In genomic region chr10:122879339-122880273, GRCh38 we compare ENCODE assay signal across 1 cellular context.
TF ChIP-seq lines count a peak whose summit lies in the region.

Gene FAM24B (minus strand): TSS chr10:122879581. CDS start chr10:122850515, 29,066 bp downstream.

TF ChIP-seq in HEK293, 187 proteins besides CTCF, POLR2A, EP300 and RAD21 (continued from another document and continues in another):
- TF ChIP-seq, protein P1, sequence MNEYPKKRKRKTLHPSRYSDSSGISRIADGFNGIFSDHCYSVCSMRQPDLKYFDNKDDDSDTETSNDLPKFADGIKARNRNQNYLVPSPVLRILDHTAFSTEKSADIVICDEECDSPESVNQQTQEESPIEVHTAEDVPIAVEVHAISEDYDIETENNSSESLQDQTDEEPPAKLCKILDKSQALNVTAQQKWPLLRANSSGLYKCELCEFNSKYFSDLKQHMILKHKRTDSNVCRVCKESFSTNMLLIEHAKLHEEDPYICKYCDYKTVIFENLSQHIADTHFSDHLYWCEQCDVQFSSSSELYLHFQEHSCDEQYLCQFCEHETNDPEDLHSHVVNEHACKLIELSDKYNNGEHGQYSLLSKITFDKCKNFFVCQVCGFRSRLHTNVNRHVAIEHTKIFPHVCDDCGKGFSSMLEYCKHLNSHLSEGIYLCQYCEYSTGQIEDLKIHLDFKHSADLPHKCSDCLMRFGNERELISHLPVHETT (tag by site-specific recombination; IDR thresholded peaks at IDR 0.05): no peak
- TF ChIP-seq SP3 (tag by site-specific recombination; IDR thresholded peaks at IDR 0.05) (peak; percentile 73), ZNF114 (tag by site-specific recombination; IDR thresholded peaks at IDR 0.05) (no peak), MEIS1 (CRISPR knock-in tag; IDR thresholded peaks at IDR 0.05; ENCODE audit: borderline replicate concordance) (no peak), ZNF175 (tag by site-specific recombination; IDR thresholded peaks at IDR 0.05) (no peak), ZNF830 (tag by site-specific recombination; IDR thresholded peaks at IDR 0.05; ENCODE audit: low read depth) (no peak), ZSCAN5A (tag by site-specific recombination; IDR thresholded peaks at IDR 0.05) (0 out of 2 replicates have a peak, but pooled peaks have one; percentile 74), IKZF3 (tag by site-specific recombination; IDR thresholded peaks at IDR 0.05) (no peak), ZNF335 (tag by site-specific recombination; conservative IDR thresholded peaks at IDR 0.05) (peak; percentile 99), BCL6B (tag by site-specific recombination; IDR thresholded peaks at IDR 0.05) (no peak), ZFP37 (tag by site-specific recombination; IDR thresholded peaks at IDR 0.05) (peak; percentile 52), ZNF555 (tag by site-specific recombination; conservative IDR thresholded peaks at IDR 0.05) (no peak), ZNF266 (tag by site-specific recombination; IDR thresholded peaks at IDR 0.05; ENCODE audit: low read depth) (no peak), ZNF600 (tag by site-specific recombination; IDR thresholded peaks at IDR 0.05) (peak; percentile 58), BCL11B (tag by site-specific recombination; IDR thresholded peaks at IDR 0.05; ENCODE audit: low read depth) (0 out of 2 replicates have a peak, but pooled peaks have one; percentile 26), ZBTB8A (tag by site-specific recombination; IDR thresholded peaks at IDR 0.05) (peak; percentile 35; the same call in 1 of the 2 replicates), ZNF354C (tag by site-specific recombination; IDR thresholded peaks at IDR 0.05; ENCODE audit: borderline replicate concordance, low read depth) (no peak), ZNF501 (tag by site-specific recombination; IDR thresholded peaks at IDR 0.05) (peak; percentile 84), ZNF391 (tag by site-specific recombination; IDR thresholded peaks at IDR 0.05; ENCODE audit: borderline replicate concordance, low read depth) (peak; percentile 82), ZNF560 (tag by site-specific recombination; IDR thresholded peaks at IDR 0.05; ENCODE audit: borderline replicate concordance) (no peak), PRDM6 (tag by site-specific recombination; IDR thresholded peaks at IDR 0.05) (no peak)
- TF ChIP-seq, protein P2, sequence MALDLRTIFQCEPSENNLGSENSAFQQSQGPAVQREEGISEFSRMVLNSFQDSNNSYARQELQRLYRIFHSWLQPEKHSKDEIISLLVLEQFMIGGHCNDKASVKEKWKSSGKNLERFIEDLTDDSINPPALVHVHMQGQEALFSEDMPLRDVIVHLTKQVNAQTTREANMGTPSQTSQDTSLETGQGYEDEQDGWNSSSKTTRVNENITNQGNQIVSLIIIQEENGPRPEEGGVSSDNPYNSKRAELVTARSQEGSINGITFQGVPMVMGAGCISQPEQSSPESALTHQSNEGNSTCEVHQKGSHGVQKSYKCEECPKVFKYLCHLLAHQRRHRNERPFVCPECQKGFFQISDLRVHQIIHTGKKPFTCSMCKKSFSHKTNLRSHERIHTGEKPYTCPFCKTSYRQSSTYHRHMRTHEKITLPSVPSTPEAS (tag by site-specific recombination; IDR thresholded peaks at IDR 0.05): no peak
- TF ChIP-seq, protein P3, sequence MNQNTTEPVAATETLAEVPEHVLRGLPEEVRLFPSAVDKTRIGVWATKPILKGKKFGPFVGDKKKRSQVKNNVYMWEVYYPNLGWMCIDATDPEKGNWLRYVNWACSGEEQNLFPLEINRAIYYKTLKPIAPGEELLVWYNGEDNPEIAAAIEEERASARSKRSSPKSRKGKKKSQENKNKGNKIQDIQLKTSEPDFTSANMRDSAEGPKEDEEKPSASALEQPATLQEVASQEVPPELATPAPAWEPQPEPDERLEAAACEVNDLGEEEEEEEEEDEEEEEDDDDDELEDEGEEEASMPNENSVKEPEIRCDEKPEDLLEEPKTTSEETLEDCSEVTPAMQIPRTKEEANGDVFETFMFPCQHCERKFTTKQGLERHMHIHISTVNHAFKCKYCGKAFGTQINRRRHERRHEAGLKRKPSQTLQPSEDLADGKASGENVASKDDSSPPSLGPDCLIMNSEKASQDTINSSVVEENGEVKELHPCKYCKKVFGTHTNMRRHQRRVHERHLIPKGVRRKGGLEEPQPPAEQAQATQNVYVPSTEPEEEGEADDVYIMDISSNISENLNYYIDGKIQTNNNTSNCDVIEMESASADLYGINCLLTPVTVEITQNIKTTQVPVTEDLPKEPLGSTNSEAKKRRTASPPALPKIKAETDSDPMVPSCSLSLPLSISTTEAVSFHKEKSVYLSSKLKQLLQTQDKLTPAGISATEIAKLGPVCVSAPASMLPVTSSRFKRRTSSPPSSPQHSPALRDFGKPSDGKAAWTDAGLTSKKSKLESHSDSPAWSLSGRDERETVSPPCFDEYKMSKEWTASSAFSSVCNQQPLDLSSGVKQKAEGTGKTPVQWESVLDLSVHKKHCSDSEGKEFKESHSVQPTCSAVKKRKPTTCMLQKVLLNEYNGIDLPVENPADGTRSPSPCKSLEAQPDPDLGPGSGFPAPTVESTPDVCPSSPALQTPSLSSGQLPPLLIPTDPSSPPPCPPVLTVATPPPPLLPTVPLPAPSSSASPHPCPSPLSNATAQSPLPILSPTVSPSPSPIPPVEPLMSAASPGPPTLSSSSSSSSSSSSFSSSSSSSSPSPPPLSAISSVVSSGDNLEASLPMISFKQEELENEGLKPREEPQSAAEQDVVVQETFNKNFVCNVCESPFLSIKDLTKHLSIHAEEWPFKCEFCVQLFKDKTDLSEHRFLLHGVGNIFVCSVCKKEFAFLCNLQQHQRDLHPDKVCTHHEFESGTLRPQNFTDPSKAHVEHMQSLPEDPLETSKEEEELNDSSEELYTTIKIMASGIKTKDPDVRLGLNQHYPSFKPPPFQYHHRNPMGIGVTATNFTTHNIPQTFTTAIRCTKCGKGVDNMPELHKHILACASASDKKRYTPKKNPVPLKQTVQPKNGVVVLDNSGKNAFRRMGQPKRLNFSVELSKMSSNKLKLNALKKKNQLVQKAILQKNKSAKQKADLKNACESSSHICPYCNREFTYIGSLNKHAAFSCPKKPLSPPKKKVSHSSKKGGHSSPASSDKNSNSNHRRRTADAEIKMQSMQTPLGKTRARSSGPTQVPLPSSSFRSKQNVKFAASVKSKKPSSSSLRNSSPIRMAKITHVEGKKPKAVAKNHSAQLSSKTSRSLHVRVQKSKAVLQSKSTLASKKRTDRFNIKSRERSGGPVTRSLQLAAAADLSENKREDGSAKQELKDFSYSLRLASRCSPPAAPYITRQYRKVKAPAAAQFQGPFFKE (tag by site-specific recombination; IDR thresholded peaks at IDR 0.05; ENCODE audit: borderline replicate concordance): no peak
- TF ChIP-seq, protein P4, sequence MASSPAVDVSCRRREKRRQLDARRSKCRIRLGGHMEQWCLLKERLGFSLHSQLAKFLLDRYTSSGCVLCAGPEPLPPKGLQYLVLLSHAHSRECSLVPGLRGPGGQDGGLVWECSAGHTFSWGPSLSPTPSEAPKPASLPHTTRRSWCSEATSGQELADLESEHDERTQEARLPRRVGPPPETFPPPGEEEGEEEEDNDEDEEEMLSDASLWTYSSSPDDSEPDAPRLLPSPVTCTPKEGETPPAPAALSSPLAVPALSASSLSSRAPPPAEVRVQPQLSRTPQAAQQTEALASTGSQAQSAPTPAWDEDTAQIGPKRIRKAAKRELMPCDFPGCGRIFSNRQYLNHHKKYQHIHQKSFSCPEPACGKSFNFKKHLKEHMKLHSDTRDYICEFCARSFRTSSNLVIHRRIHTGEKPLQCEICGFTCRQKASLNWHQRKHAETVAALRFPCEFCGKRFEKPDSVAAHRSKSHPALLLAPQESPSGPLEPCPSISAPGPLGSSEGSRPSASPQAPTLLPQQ (tag by site-specific recombination; IDR thresholded peaks at IDR 0.05): peak; percentile 77
- TF ChIP-seq, protein P5, sequence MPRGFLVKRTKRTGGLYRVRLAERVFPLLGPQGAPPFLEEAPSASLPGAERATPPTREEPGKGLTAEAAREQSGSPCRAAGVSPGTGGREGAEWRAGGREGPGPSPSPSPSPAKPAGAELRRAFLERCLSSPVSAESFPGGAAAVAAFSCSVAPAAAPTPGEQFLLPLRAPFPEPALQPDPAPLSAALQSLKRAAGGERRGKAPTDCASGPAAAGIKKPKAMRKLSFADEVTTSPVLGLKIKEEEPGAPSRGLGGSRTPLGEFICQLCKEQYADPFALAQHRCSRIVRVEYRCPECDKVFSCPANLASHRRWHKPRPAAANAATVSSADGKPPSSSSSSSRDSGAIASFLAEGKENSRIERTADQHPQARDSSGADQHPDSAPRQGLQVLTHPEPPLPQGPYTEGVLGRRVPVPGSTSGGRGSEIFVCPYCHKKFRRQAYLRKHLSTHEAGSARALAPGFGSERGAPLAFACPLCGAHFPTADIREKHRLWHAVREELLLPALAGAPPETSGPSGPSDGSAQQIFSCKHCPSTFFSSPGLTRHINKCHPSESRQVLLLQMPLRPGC (tag by site-specific recombination; IDR thresholded peaks at IDR 0.05): no peak
- TF ChIP-seq, protein P6, sequence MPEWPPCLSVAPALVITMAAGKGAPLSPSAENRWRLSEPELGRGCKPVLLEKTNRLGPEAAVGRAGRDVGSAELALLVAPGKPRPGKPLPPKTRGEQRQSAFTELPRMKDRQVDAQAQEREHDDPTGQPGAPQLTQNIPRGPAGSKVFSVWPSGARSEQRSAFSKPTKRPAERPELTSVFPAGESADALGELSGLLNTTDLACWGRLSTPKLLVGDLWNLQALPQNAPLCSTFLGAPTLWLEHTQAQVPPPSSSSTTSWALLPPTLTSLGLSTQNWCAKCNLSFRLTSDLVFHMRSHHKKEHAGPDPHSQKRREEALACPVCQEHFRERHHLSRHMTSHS (tag by site-specific recombination; IDR thresholded peaks at IDR 0.05): no peak
- TF ChIP-seq, protein P7, sequence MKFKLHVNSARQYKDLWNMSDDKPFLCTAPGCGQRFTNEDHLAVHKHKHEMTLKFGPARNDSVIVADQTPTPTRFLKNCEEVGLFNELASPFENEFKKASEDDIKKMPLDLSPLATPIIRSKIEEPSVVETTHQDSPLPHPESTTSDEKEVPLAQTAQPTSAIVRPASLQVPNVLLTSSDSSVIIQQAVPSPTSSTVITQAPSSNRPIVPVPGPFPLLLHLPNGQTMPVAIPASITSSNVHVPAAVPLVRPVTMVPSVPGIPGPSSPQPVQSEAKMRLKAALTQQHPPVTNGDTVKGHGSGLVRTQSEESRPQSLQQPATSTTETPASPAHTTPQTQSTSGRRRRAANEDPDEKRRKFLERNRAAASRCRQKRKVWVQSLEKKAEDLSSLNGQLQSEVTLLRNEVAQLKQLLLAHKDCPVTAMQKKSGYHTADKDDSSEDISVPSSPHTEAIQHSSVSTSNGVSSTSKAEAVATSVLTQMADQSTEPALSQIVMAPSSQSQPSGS (tag by site-specific recombination; IDR thresholded peaks at IDR 0.05; ENCODE audit: low read depth): peak; percentile 46
- TF ChIP-seq, protein P8, sequence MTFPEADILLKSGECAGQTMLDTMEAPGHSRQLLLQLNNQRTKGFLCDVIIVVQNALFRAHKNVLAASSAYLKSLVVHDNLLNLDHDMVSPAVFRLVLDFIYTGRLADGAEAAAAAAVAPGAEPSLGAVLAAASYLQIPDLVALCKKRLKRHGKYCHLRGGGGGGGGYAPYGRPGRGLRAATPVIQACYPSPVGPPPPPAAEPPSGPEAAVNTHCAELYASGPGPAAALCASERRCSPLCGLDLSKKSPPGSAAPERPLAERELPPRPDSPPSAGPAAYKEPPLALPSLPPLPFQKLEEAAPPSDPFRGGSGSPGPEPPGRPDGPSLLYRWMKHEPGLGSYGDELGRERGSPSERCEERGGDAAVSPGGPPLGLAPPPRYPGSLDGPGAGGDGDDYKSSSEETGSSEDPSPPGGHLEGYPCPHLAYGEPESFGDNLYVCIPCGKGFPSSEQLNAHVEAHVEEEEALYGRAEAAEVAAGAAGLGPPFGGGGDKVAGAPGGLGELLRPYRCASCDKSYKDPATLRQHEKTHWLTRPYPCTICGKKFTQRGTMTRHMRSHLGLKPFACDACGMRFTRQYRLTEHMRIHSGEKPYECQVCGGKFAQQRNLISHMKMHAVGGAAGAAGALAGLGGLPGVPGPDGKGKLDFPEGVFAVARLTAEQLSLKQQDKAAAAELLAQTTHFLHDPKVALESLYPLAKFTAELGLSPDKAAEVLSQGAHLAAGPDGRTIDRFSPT (tag by site-specific recombination; IDR thresholded peaks at IDR 0.05): peak; percentile 79; the same call in 1 of the 2 replicates
